Comparison of ENCODE assay signal across 8 cellular contexts in genomic region chr12:43444940-43445564, GRCh38.
DNase-seq lines count a peak whose midpoint lies in the region; ATAC-seq and TF ChIP-seq lines count a peak whose summit lies in the region.

No MANE protein-coding gene starts in this region.

- H3K4me3 ChIP-seq in CD4-positive, CD25-positive, alpha-beta regulatory T cell (ENCODE audit: low read depth, low read length), result no peak overlapping the region
- H3K4me3 ChIP-seq in Peyer's patch, result no peak overlapping the region

- H3K27me3 Mint-ChIP-seq in CD4-positive, CD25-positive, alpha-beta regulatory T cell, result peaks cover 6% of the 10 kb centered on the region
- H3K27me3 Mint-ChIP-seq in activated naive CD8-positive, alpha-beta T cell treated with anti-CD3 and anti-CD28 coated beads, Interleukin-2, amount 50 U/mL, for 24 hours, result no peaks in the 10 kb centered on the region

- no peak for TF ChIP-seq POLR2A in Peyer's patch (IDR thresholded peaks at IDR 0.05)

- peak; percentile 15 to 60 (median 45) for TF ChIP-seq CTCF in Peyer's patch (IDR thresholded peaks at IDR 0.05)

- H3K27ac ChIP-seq in CD4-positive, CD25-positive, alpha-beta regulatory T cell (ENCODE audit: insufficient read depth, low read length, poor library complexity, severe bottlenecking), result no peak overlapping the region
- no peak overlapping the region for H3K27ac ChIP-seq in Peyer's patch

- no peaks in the 10 kb centered on the region for H3K9me3 ChIP-seq in CD4-positive, CD25-positive, alpha-beta regulatory T cell (ENCODE audit: control insufficient read depth in 2 of 2, low read length in 2 of 2)
- no peaks in the 10 kb centered on the region for H3K9me3 ChIP-seq in Peyer's patch

- no peak for ATAC-seq in CD4-positive, CD25-positive, alpha-beta regulatory T cell (ENCODE audit: low read depth in 2 of 2)
- peak; percentile 77 for ATAC-seq in GM18519 (IDR thresholded peaks at IDR 0.05; ENCODE audit: low FRiP score, unreplicated experiment)
- peak; percentile 86 for ATAC-seq in HG03571 (IDR thresholded peaks at IDR 0.05; ENCODE audit: unreplicated experiment)
- no peak for ATAC-seq in activated naive CD8-positive, alpha-beta T cell treated with anti-CD3 and anti-CD28 coated beads, Interleukin-2, amount 50 U/mL, for 24 hours
- no peak for ATAC-seq in GM19324 (IDR thresholded peaks at IDR 0.05; ENCODE audit: low FRiP score, unreplicated experiment)

- H3K4me1 ChIP-seq in CD4-positive, CD25-positive, alpha-beta regulatory T cell (ENCODE audit: control insufficient read depth, insufficient read depth, low read length, poor library complexity, severe bottlenecking), result no peaks in the 10 kb centered on the region
- H3K4me1 ChIP-seq in Peyer's patch, result no peaks in the 10 kb centered on the region

- H3K36me3 Mint-ChIP-seq in CD4-positive, CD25-positive, alpha-beta regulatory T cell, result no peaks in the 10 kb centered on the region
- H3K36me3 Mint-ChIP-seq in activated naive CD8-positive, alpha-beta T cell treated with anti-CD3 and anti-CD28 coated beads, Interleukin-2, amount 50 U/mL, for 24 hours (ENCODE audit: low read depth), result no peaks in the 10 kb centered on the region

- peaks cover 0 to 4% (median 0%) of the 10 kb centered on the region in 7 donors for H3K9me3 Mint-ChIP-seq in CD4-positive, CD25-positive, alpha-beta regulatory T cell
- no peaks in the 10 kb centered on the region for H3K9me3 Mint-ChIP-seq in activated naive CD8-positive, alpha-beta T cell treated with anti-CD3 and anti-CD28 coated beads, Interleukin-2, amount 50 U/mL, for 24 hours

- H3K27me3 ChIP-seq in CD4-positive, CD25-positive, alpha-beta regulatory T cell (ENCODE audit: control insufficient read depth, insufficient read depth, low read length), result no peaks in the 10 kb centered on the region
- H3K27me3 ChIP-seq in Peyer's patch, result no peaks in the 10 kb centered on the region

- DNase-seq in CD4-positive, CD25-positive, alpha-beta regulatory T cell, result peak; percentile 12 to 65 (median 30)
- DNase-seq in Peyer's patch (peak in 1 of 3 donors; percentile 62), iPS DF 19.7 (ENCODE audit: low read depth, low spot score) (peak; percentile 5)
- peak; percentile 62 for DNase-seq in activated naive CD8-positive, alpha-beta T cell treated with anti-CD3 and anti-CD28 coated beads, Interleukin-2, amount 50 U/mL, for 24 hours
- DNase-seq in stimulated activated CD4-positive, alpha-beta T cell treated with anti-CD3 and anti-CD28 coated beads, Interleukin-1b, Interleukin-23, amount 100 ng/mL, for 24 hours (ENCODE audit: low read depth in 4 of 4, low spot score in 1 of 4), result peak; percentile 26 to 36 (median 30)

- no peaks in the 10 kb centered on the region for H3K4me1 Mint-ChIP-seq in CD4-positive, CD25-positive, alpha-beta regulatory T cell
- no peaks in the 10 kb centered on the region for H3K4me1 Mint-ChIP-seq in activated naive CD8-positive, alpha-beta T cell treated with anti-CD3 and anti-CD28 coated beads, Interleukin-2, amount 50 U/mL, for 24 hours

- no peaks in the 10 kb centered on the region for H3K36me3 ChIP-seq in CD4-positive, CD25-positive, alpha-beta regulatory T cell (ENCODE audit: control insufficient read depth, insufficient read depth, low read length)
- H3K36me3 ChIP-seq in Peyer's patch, result no peaks in the 10 kb centered on the region

- no peak overlapping the region for H3K4me3 Mint-ChIP-seq in CD4-positive, CD25-positive, alpha-beta regulatory T cell
- no peak overlapping the region for H3K4me3 Mint-ChIP-seq in activated naive CD8-positive, alpha-beta T cell treated with anti-CD3 and anti-CD28 coated beads, Interleukin-2, amount 50 U/mL, for 24 hours

- no peak overlapping the region for H3K27ac Mint-ChIP-seq in CD4-positive, CD25-positive, alpha-beta regulatory T cell
- no peak overlapping the region for H3K27ac Mint-ChIP-seq in activated naive CD8-positive, alpha-beta T cell treated with anti-CD3 and anti-CD28 coated beads, Interleukin-2, amount 50 U/mL, for 24 hours

Comparison
In these comparisons a context has a peak if more than half of its experiments do, and no peak if none do; other contexts are left out.
1. ATAC-seq: peak in GM18519 (single experiment) and HG03571 (single experiment); none in CD4-positive, CD25-positive, alpha-beta regulatory T cell (0 of 2), activated naive CD8-positive, alpha-beta T cell treated with anti-CD3 and anti-CD28 coated beads, Interleukin-2, amount 50 U/mL, for 24 hours (single experiment) and GM19324 (single experiment).